Comparison of ENCODE assay signal across 13 cellular contexts in the genomic region with DNA sequence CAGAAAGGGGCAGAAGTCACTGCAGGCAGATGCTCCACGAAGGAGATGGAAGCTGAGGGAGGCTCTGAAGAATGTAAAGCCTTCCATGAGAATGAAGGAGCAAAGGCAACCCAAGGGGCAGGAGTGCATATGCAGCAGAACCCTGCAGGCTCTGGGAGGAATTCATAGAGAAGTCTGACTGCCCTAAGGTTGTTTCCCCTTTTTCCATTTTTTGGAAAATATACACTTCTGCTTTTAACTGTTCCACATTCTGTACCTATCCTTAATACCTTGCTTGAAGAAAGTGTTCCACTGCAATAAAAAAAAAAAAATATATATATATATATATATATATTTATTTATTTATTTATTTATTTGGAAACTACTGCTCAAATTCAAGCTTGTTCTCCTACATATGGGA.
"Had no signal": no experiment of that assay in that cellular context is flagged by ENCODE, and none has a peak within 500 bp of the region (broad histone marks: within the 10 kb centered on the region; RNA-seq: fewer than 3 reads in every experiment).

No MANE protein-coding gene starts in this region.

- H3K9me3 Mint-ChIP-seq: memory B cell; natural killer cell; T-helper 1 cell treated with Interleukin-12 subunit alpha and Interleukin-12 subunit beta and Interleukin-4 antibody, amounts not matched to agents 30 μg/mL and 1 μg/mL, for 36 hours had no signal

- H3K9me3 ChIP-seq: heart left ventricle, left lung, upper lobe of left lung had no signal

- ATAC-seq: heart left ventricle; left lung; natural killer cell; stimulated activated naive CD8-positive, alpha-beta T cell treated with anti-CD3 and anti-CD28 coated beads, Interleukin-15, Interleukin-2, amounts not matched to agents 100 U/mL and 50 U/mL, for 24 hours had no signal

- DNase-seq: activated CD4-positive, alpha-beta T cell treated with anti-CD3 and anti-CD28 coated beads, Interleukin-2, amount 50 U/mL, for 4 hours; activated CD4-positive, CD25-positive, alpha-beta regulatory T cell treated with anti-CD3 and anti-CD28 coated beads, Interleukin-2, amount 50 U/mL, for 72 hours; activated naive CD4-positive, alpha-beta T cell; heart left ventricle; left lung; natural killer cell; occipital lobe; stimulated activated CD4-positive, alpha-beta T cell treated with anti-CD3 and anti-CD28 coated beads, Interleukin-4, amount 100 ng/mL, for 1 hour; stimulated activated CD8-positive, alpha-beta memory T cell treated with anti-CD3 and anti-CD28 coated beads, Interleukin-4, amount 100 ng/mL, for 48 hours; stimulated activated naive CD8-positive, alpha-beta T cell treated with anti-CD3 and anti-CD28 coated beads, Interleukin-15, Interleukin-2, amounts not matched to agents 100 U/mL and 50 U/mL, for 24 hours; upper lobe of left lung had no signal

- H3K27me3 Mint-ChIP-seq: memory B cell had no signal

- H3K4me3 ChIP-seq: heart left ventricle, left lung, upper lobe of left lung had no signal

- H3K4me3 Mint-ChIP-seq: memory B cell; natural killer cell; T-helper 1 cell treated with Interleukin-12 subunit alpha and Interleukin-12 subunit beta and Interleukin-4 antibody, amounts not matched to agents 30 μg/mL and 1 μg/mL, for 36 hours had no signal

- H3K27me3 ChIP-seq: heart left ventricle, left lung, upper lobe of left lung had no signal

- H3K27ac ChIP-seq: left lung had no signal

- H3K27ac Mint-ChIP-seq: memory B cell; T-helper 1 cell treated with Interleukin-12 subunit alpha and Interleukin-12 subunit beta and Interleukin-4 antibody, amounts not matched to agents 30 μg/mL and 1 μg/mL, for 36 hours had no signal

- H3K36me3 Mint-ChIP-seq: natural killer cell had no signal
